In genomic region chr2:7417845-7418244, GRCh38 we compare ENCODE assay signal across 25 cellular contexts.
"Had no signal": no experiment of that assay in that cellular context is flagged by ENCODE, and none has a peak within 500 bp of the region (broad histone marks: within the 10 kb centered on the region; RNA-seq: fewer than 3 reads in every experiment).

No MANE protein-coding gene starts in this region.

- H3K4me1 Mint-ChIP-seq: nephron; stimulated activated effector memory CD8-positive, alpha-beta T cell treated with anti-CD3 and anti-CD28 coated beads, Interleukin-12 subunit alpha, Interleukin-12 subunit beta, amount 100 ng/mL, for 72 hours had no signal

- H3K9me3 ChIP-seq: ovary, psoas muscle, right lobe of liver, sigmoid colon, stomach, thoracic aorta, thyroid gland, tibial nerve, upper lobe of left lung, vagina had no signal

- ATAC-seq: natural killer cell; psoas muscle; stimulated activated effector memory CD8-positive, alpha-beta T cell treated with anti-CD3 and anti-CD28 coated beads, Interleukin-12 subunit alpha, Interleukin-12 subunit beta, amount 100 ng/mL, for 72 hours; stimulated activated naive B cell treated with anti-CD40 and anti-IgM and Interleukin-4, amounts not matched to agents 10 μg/mL and 1 μg/mL and 100 μg/mL, for 72 hours had no signal

- H3K27ac ChIP-seq: neural progenitor cell, ovary, psoas muscle, right lobe of liver, sigmoid colon, stomach, thoracic aorta, thyroid gland, tibial nerve, upper lobe of left lung, vagina had no signal

- H3K27ac Mint-ChIP-seq: natural killer cell; nephron; stimulated activated effector memory CD8-positive, alpha-beta T cell treated with anti-CD3 and anti-CD28 coated beads, Interleukin-12 subunit alpha, Interleukin-12 subunit beta, amount 100 ng/mL, for 72 hours; stimulated activated naive B cell treated with anti-CD40 and anti-IgM and Interleukin-4, amounts not matched to agents 10 μg/mL and 1 μg/mL and 100 μg/mL, for 72 hours; stimulated activated naive CD8-positive, alpha-beta T cell treated with anti-CD3 and anti-CD28 coated beads, Interleukin-15, Interleukin-2, amounts not matched to agents 100 ng/mL and 50 ng/mL, for 24 hours had no signal

- H3K27me3 ChIP-seq: neural progenitor cell, ovary, right lobe of liver, sigmoid colon, thyroid gland, tibial nerve, upper lobe of left lung, vagina had no signal

- H3K9me3 Mint-ChIP-seq: natural killer cell had no signal

- H3K4me3 ChIP-seq: neural progenitor cell, ovary, psoas muscle, right lobe of liver, sigmoid colon, stomach, thoracic aorta, thyroid gland, tibial nerve, upper lobe of left lung, vagina had no signal

- H3K36me3 ChIP-seq: neural progenitor cell, ovary, right lobe of liver, sigmoid colon, stomach, thoracic aorta, thyroid gland, tibial nerve, upper lobe of left lung, vagina had no signal

- DNase-seq: natural killer cell; occipital lobe; ovary; psoas muscle; right lobe of liver; sigmoid colon; small intestine; stimulated activated CD4-positive, alpha-beta T cell treated with anti-CD3 and anti-CD28 coated beads, Interleukin-15, amount 100 ng/mL, for 24 hours; stimulated activated CD4-positive, alpha-beta T cell treated with anti-CD3 and anti-CD28 coated beads, Interleukin-2, amount 100 ng/mL, for 24 hours; stimulated activated CD4-positive, alpha-beta T cell treated with anti-CD3 and anti-CD28 coated beads, Interleukin-2, amount 100 ng/mL, for 48 hours; stimulated activated CD4-positive, alpha-beta T cell treated with anti-CD3 and anti-CD28 coated beads, Interleukin-4, amount 100 ng/mL, for 24 hours; stimulated activated naive B cell treated with anti-CD40 and anti-IgM and Interleukin-4, amounts not matched to agents 10 μg/mL and 1 μg/mL and 100 μg/mL, for 72 hours; stimulated activated naive CD4-positive, alpha-beta T cell treated with Interleukin-2 at 50 U/mL for 16 hours; stomach; thyroid gland; trophoblast cell; upper lobe of left lung had no signal

- FAIRE-seq: small intestine, urothelium cell line had no signal

- H3K4me1 ChIP-seq: psoas muscle, sigmoid colon, thyroid gland, tibial nerve, upper lobe of left lung, vagina had no signal

- H3K4me3 Mint-ChIP-seq: natural killer cell; nephron; neural progenitor cell; stimulated activated effector memory CD8-positive, alpha-beta T cell treated with anti-CD3 and anti-CD28 coated beads, Interleukin-12 subunit alpha, Interleukin-12 subunit beta, amount 100 ng/mL, for 72 hours; stimulated activated naive B cell treated with anti-CD40 and anti-IgM and Interleukin-4, amounts not matched to agents 10 μg/mL and 1 μg/mL and 100 μg/mL, for 72 hours; stimulated activated naive CD8-positive, alpha-beta T cell treated with anti-CD3 and anti-CD28 coated beads, Interleukin-15, Interleukin-2, amounts not matched to agents 100 ng/mL and 50 ng/mL, for 24 hours had no signal

- H3K36me3 Mint-ChIP-seq: neural progenitor cell; stimulated activated effector memory CD8-positive, alpha-beta T cell treated with anti-CD3 and anti-CD28 coated beads, Interleukin-12 subunit alpha, Interleukin-12 subunit beta, amount 100 ng/mL, for 72 hours; stimulated activated naive B cell treated with anti-CD40 and anti-IgM and Interleukin-4, amounts not matched to agents 10 μg/mL and 1 μg/mL and 100 μg/mL, for 72 hours had no signal
